In the genomic region with DNA sequence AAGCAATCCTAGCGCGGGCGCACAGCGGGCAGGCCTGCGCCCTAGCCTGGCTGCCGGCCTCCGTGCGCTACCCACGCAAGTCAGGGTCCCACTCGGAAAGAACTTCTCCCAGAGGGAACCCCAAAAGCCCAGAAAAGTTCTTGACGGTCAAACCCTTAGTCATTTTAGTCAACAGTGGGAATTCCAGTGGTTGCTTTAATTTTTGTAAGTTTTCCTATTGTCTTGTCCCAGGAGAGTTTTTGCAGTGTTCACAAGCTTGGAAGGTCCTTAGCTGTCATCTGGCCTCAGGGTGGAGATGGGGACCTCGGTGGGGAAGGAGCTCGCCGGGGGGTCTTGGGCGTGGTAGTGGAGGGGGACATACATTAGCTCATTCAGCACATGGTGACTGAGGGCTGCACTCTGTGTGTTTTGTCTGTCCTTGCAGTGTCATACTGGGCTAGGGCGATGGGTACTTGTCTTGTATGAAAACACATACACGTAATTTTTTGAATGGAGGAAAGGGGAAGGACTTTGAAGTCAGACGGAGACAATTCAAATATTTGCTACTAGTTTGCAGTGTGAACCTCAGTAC, we compare ENCODE assay signal across 8 cellular contexts. TPM values are rescaled to one million over a fixed set of nuclear protein-coding genes. Genes with fewer than 3 reads are reported as not detected.
DNase-seq lines count a peak whose midpoint lies in the region; ATAC-seq and TF ChIP-seq lines count a peak whose summit lies in the region.

No MANE protein-coding gene starts in this region.

- H3K4me3 Mint-ChIP-seq in MCF 10A (ENCODE audit: unreplicated experiment), result peak overlapping the region; percentile 80

- no peaks in the 10 kb centered on the region for H3K36me3 Mint-ChIP-seq in MCF 10A (ENCODE audit: insufficient read depth, unreplicated experiment)

- no peaks in the 10 kb centered on the region for H3K27me3 Mint-ChIP-seq in MCF 10A (ENCODE audit: insufficient read depth, unreplicated experiment)

- H3K27ac ChIP-seq in right lobe of liver (peak overlapping the region; percentile 54 to 80 (median 74)), upper lobe of left lung (peak overlapping the region; percentile 72 to 90 (median 82))

- peak; percentile 25 for ATAC-seq in GM18505 (IDR thresholded peaks at IDR 0.05; ENCODE audit: unreplicated experiment)
- peak in 3 of 4 donors; percentile 2 to 7 (median 5) for ATAC-seq in right lobe of liver
- ATAC-seq in upper lobe of left lung (ENCODE audit: low FRiP score in 2 of 2), result peak in 1 of 2 donors; percentile 20

- no peaks in the 10 kb centered on the region for H3K4me1 ChIP-seq in BE2C
- peaks cover 0 to 6% (median 0%) of the 10 kb centered on the region in 4 donors for H3K4me1 ChIP-seq in right lobe of liver
- H3K4me1 ChIP-seq in upper lobe of left lung, result peaks cover 19 to 34% (median 21%) of the 10 kb centered on the region in 4 donors

- H3K27me3 ChIP-seq in BE2C, result no peaks in the 10 kb centered on the region
- H3K27me3 ChIP-seq in right lobe of liver, result no peaks in the 10 kb centered on the region
- H3K27me3 ChIP-seq in upper lobe of left lung, result no peaks in the 10 kb centered on the region

- H3K9me3 Mint-ChIP-seq in MCF 10A (ENCODE audit: unreplicated experiment), result no peaks in the 10 kb centered on the region

- H3K36me3 ChIP-seq in BE2C (no peaks in the 10 kb centered on the region), right lobe of liver (no peaks in the 10 kb centered on the region), upper lobe of left lung (no peaks in the 10 kb centered on the region)

- H3K4me3 ChIP-seq in BE2C (ENCODE audit: low read depth, low read length), result peak overlapping the region; percentile 97
- H3K4me3 ChIP-seq in right lobe of liver, result peak overlapping the region; percentile 82 to 89 (median 86)
- peak overlapping the region; percentile 75 to 95 (median 92) for H3K4me3 ChIP-seq in upper lobe of left lung

- CTCF ChIA-PET in MCF 10A (lab: Yijun Ruan, JAX), result interaction anchor here (0.6 to 1.9 kb wide), 5 partner anchors 8 to 213 kb away, joined by 3 to 9 read pairs (median 3); no protein-coding TSS in a partner anchor

- H3K27ac Mint-ChIP-seq in MCF 10A (ENCODE audit: low read depth, unreplicated experiment), result peak overlapping the region; percentile 55

- POLR2A ChIA-PET in MCF 10A (lab: Yijun Ruan, JAX), result interaction anchor here (0.6 to 1.2 kb wide), 3 partner anchors 9 to 62 kb away, joined by 3 to 6 read pairs (median 3); no protein-coding TSS in a partner anchor

- no peaks in the 10 kb centered on the region; the same call in 1 of the 2 replicates for H3K9me3 ChIP-seq in BE2C
- no peaks in the 10 kb centered on the region for H3K9me3 ChIP-seq in right lobe of liver
- H3K9me3 ChIP-seq in upper lobe of left lung, result no peaks in the 10 kb centered on the region

- TF ChIP-seq CTCF in BE2C (IDR thresholded peaks at IDR 0.05; ENCODE audit: low read depth, low read length) (no peak), MCF 10A (IDR thresholded peaks at IDR 0.05; ENCODE audit: unreplicated experiment) (no peak), right lobe of liver (IDR thresholded peaks at IDR 0.05) (no peak), upper lobe of left lung (IDR thresholded peaks at IDR 0.05) (no peak)

- no TSS peak for BruUV-seq in MCF 10A (replicated peaks; lab: Mats Ljungman, UMichigan)

- no peak for TF ChIP-seq EP300 in upper lobe of left lung (IDR thresholded peaks at IDR 0.05)

- 7% methylated on average over 10 of the region's 18 CpGs for WGBS in right lobe of liver (ENCODE audit: insufficient coverage, low coverage, low lambda C conversion rate, missing lambda C conversion rate)
- WGBS in upper lobe of left lung, 2 donors, result 0 to 2% methylated on average over 5 to 18 of the region's 18 CpGs

- no peak for TF ChIP-seq POLR2A in GM18505 (IDR thresholded peaks at IDR 0.05; ENCODE audit: borderline replicate concordance, extremely low read depth, insufficient read depth, insufficient read length)
- no peak for TF ChIP-seq POLR2A in right lobe of liver (IDR thresholded peaks at IDR 0.05)
- no peak for TF ChIP-seq POLR2A in upper lobe of left lung (IDR thresholded peaks at IDR 0.05)

- peaks cover 5% of the 10 kb centered on the region for H3K4me1 Mint-ChIP-seq in MCF 10A (ENCODE audit: insufficient read depth, unreplicated experiment)

- intact Hi-C loops in MCF 10A (cut with micrococcal nuclease) (no loop called here), right lobe of liver (cut with DNase I) (no loop called here)

- no peak for DNase-seq in BE2C
- peak; percentile 11 for DNase-seq in LoVo (ENCODE audit: low spot score)
- DNase-seq in MCF 10A (ENCODE audit: unreplicated experiment), result peak; percentile 9
- no peak for DNase-seq in right lobe of liver
- DNase-seq in upper lobe of left lung, result no peak
- DNase-seq in superior temporal gyrus (ENCODE audit: extremely low spot score), result no peak
- DNase-seq in SIG-M5 (lab: John Stamatoyannopoulos, UW), result no peak

RNA-seq across cellular contexts. Expression of a gene that starts 0.7 kb away (rescaled TPM):
- 2.2 TPM for polyA plus RNA-seq in BE2C (2012; ENCODE audit: insufficient read depth, insufficient read length, low read depth)
- total RNA-seq in MCF 10A (2022), result 9.2 and 12.4 TPM in 2 replicates
- 1 to 10 TPM; 1.2 to 3.2 (median 2.3) TPM for total RNA-seq in right lobe of liver
- 10 to 100 TPM in 5 of 6 donors, 1 to 10 TPM in 1; 7.7 to 43.0 (median 19.4) TPM for total RNA-seq in upper lobe of left lung

RNA-seq across cellular contexts. Expression of a gene that starts 20.0 kb away (rescaled TPM):
- not detected for polyA plus RNA-seq in BE2C (2012; ENCODE audit: insufficient read depth, insufficient read length, low read depth)
- total RNA-seq in MCF 10A (2022) (not detected in 2 replicates), right lobe of liver (10 to 100 TPM; 14.7 to 58.9 (median 35.5) TPM), upper lobe of left lung (100 to 1,000 TPM in 5 of 6 donors, 10 to 100 TPM in 1; 70.5 to 447 (median 322) TPM)

Comparison
In these comparisons a context has a peak if more than half of its experiments do, and no peak if none do; other contexts are left out.
1. DNase-seq: peak in LoVo (single experiment) and MCF 10A (single experiment); none in BE2C (single experiment), right lobe of liver (0 of 3), upper lobe of left lung (0 of 2), superior temporal gyrus (single experiment) and SIG-M5 (single experiment).
2. RNA of a gene that starts 20.0 kb away (total RNA-seq): 70.5 to 447 TPM in upper lobe of left lung and 14.7 to 58.9 TPM in right lobe of liver; not detected in MCF 10A; every median in the first group is over 10 times any median in the second.
3. Peak in every context shown above with its lines, with median percentiles within 50 percentile points of each other: H3K4me3 ChIP-seq.